In genomic region chr5:33781286-33781685, GRCh38 we compare ENCODE assay signal across 13 cellular contexts.
DNase-seq lines count a peak whose midpoint lies in the region; TF ChIP-seq lines count a peak whose summit lies in the region.
"Had no signal": no experiment of that assay in that cellular context is flagged by ENCODE, and none has a peak within 500 bp of the region (broad histone marks: within the 10 kb centered on the region; RNA-seq: fewer than 3 reads in every experiment).

No MANE protein-coding gene starts in this region.

- H3K27ac ChIP-seq in caudate nucleus (ENCODE audit: low read depth, low read length), result no peak overlapping the region
- no peak overlapping the region for H3K27ac ChIP-seq in effector memory CD4-positive, alpha-beta T cell (ENCODE audit: insufficient read depth, low read length, poor library complexity, severe bottlenecking)
- H3K27ac ChIP-seq: RWPE1 had no signal

- no peaks in the 10 kb centered on the region for H3K27me3 ChIP-seq in kidney epithelial cell (ENCODE audit: control insufficient read depth, insufficient read depth, low read length)
- no peaks in the 10 kb centered on the region for H3K27me3 ChIP-seq in effector memory CD4-positive, alpha-beta T cell (replicated peaks; ENCODE audit: control insufficient read depth, insufficient read depth, low read length, poor library complexity, severe bottlenecking)

- no peak overlapping the region for H3K4me3 ChIP-seq in astrocyte of the spinal cord (ENCODE audit: low read depth, low read length)
- H3K4me3 ChIP-seq in kidney epithelial cell (ENCODE audit: low read depth, low read length), result no peak overlapping the region
- H3K4me3 ChIP-seq in effector memory CD4-positive, alpha-beta T cell (ENCODE audit: insufficient read depth, low read depth, low read length, poor library complexity, severe bottlenecking), result no peak overlapping the region

- no peak for TF ChIP-seq CTCF in astrocyte of the spinal cord (IDR thresholded peaks at IDR 0.05; ENCODE audit: low read depth, low read length)
- no peak for TF ChIP-seq CTCF in kidney epithelial cell (IDR thresholded peaks at IDR 0.05; ENCODE audit: insufficient read depth, low read length, poor library complexity, severe bottlenecking)

- DNase-seq in A172 (ENCODE audit: low spot score), result peak; percentile 81
- DNase-seq in HCEC 1CT, result peak; percentile 86
- DNase-seq in astrocyte of the spinal cord (ENCODE audit: low read depth, low spot score), result peak; percentile 81
- DNase-seq in kidney epithelial cell (ENCODE audit: low read depth), result peak; percentile 69
- DNase-seq in NCI-H524 treated with DMSO at 0.1 percent for 48 hours (lab: John Stamatoyannopoulos, UW), result no peak
- DNase-seq in caudate nucleus (lab: John Stamatoyannopoulos, UW), result no peak
- DNase-seq in effector memory CD4-positive, alpha-beta T cell, result no peak
- no peak for DNase-seq in NCI-H146 treated with DMSO at 0.1 percent for 48 hours (lab: John Stamatoyannopoulos, UW; ENCODE audit: unreplicated experiment)
- DNase-seq: ACHN; Karpas-422; NCI-H2227 treated with DMSO at 0.1 percent for 48 hours; stimulated activated CD8-positive, alpha-beta memory T cell treated with anti-CD3 and anti-CD28 coated beads, Interleukin-4, amount 100 ng/mL, for 48 hours had no signal

- H3K4me1 ChIP-seq in effector memory CD4-positive, alpha-beta T cell (ENCODE audit: control insufficient read depth, insufficient read depth, low read length, poor library complexity, severe bottlenecking), result no peaks in the 10 kb centered on the region

- no peaks in the 10 kb centered on the region for H3K9me3 ChIP-seq in effector memory CD4-positive, alpha-beta T cell (ENCODE audit: control insufficient read depth, low read length)

- no peaks in the 10 kb centered on the region for H3K36me3 ChIP-seq in kidney epithelial cell (ENCODE audit: control insufficient read depth, insufficient read depth, low read length)
- no peaks in the 10 kb centered on the region for H3K36me3 ChIP-seq in effector memory CD4-positive, alpha-beta T cell (ENCODE audit: control insufficient read depth, insufficient read depth, low read length)

- in situ Hi-C loops in astrocyte of the spinal cord (cut with HindIII; ENCODE audit: low sequenced_read_pairs), result no loop called here

Comparison
In these comparisons a context has a peak if more than half of its experiments do, and no peak if none do; other contexts are left out.
1. DNase-seq: peak in A172 (single experiment), HCEC 1CT (single experiment), astrocyte of the spinal cord (single experiment) and kidney epithelial cell (single experiment); none in NCI-H524 treated with DMSO at 0.1 percent for 48 hours (single experiment), caudate nucleus (0 of 61), effector memory CD4-positive, alpha-beta T cell (0 of 3) and NCI-H146 treated with DMSO at 0.1 percent for 48 hours (single experiment).